ENCODE assay signal across 17 cellular contexts in the genomic region with DNA sequence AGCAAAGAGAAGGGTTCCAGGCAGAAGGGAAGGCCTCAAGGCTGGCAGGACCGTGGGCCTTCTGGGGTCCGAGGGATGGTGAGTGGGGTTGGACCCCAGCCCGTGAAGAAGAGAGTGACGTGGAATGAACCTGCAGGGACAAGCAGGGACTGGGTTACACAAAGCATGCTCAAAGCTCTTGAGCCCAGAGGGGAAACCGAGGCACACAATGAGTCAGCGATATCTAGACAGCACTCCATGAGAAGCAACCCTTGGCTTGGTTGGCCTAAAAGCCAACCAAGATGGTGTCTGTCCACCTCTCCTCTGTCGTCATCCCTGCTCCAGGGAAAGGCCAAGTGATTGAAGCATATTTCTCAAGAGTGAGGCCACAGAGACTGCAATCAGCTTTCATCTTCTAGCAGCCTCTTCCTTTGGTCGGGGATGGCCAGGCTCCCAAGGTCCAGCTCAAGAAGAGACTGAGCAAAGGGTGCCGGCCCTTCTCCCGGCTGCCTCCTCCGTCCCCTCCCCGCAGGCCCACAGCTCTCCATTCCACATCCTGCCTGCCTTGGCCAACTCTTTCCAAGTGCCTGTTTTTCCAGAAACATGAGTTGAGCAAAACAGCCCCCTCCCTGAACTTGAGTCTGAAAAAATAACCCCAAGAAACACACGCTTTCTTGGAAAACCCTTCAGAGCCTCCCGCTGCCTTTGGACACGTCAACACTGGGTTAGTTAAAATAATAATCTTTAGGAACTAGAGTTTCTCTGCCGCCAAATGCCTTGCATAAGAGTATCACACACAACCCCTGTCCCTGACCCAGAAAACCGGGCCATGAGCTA.
DNase-seq lines count a peak whose midpoint lies in the region; ATAC-seq, FAIRE-seq and TF ChIP-seq lines count a peak whose summit lies in the region.
"Had no signal": no experiment of that assay in that cellular context is flagged by ENCODE, and none has a peak within 500 bp of the region (broad histone marks: within the 10 kb centered on the region; RNA-seq: fewer than 3 reads in every experiment).

No MANE protein-coding gene starts in this region.

- H3K36me3 Mint-ChIP-seq in activated T-helper 2 cell treated with anti-CD3 and anti-CD28 coated beads, Interferon-gamma antibody, Interleukin-2, Interleukin-4, amounts not matched to agents 10 μg/mL and 5 μg/mL and 100 μg/mL, durations not matched to agents 14 hours and 24 hours and 36 hours (ENCODE audit: low read depth) = no peaks in the 10 kb centered on the region

- no peaks in the 10 kb centered on the region for H3K4me1 Mint-ChIP-seq in activated T-helper 2 cell treated with anti-CD3 and anti-CD28 coated beads, Interferon-gamma antibody, Interleukin-2, Interleukin-4, amounts not matched to agents 10 μg/mL and 5 μg/mL and 100 μg/mL, durations not matched to agents 14 hours and 24 hours and 36 hours (ENCODE audit: low read depth)

- no peak overlapping the region for H3K27ac Mint-ChIP-seq in activated T-helper 2 cell treated with anti-CD3 and anti-CD28 coated beads, Interferon-gamma antibody, Interleukin-2, Interleukin-4, amounts not matched to agents 10 μg/mL and 5 μg/mL and 100 μg/mL, durations not matched to agents 14 hours and 24 hours and 36 hours
- H3K27ac Mint-ChIP-seq: activated naive CD8-positive, alpha-beta T cell treated with anti-CD3 and anti-CD28 coated beads, Interleukin-2, amount 50 U/mL, for 24 hours; stimulated activated naive CD8-positive, alpha-beta T cell treated with anti-CD3 and anti-CD28 coated beads, Interleukin-15, Interleukin-2, amounts not matched to agents 100 ng/mL and 50 ng/mL, for 24 hours had no signal

- TF ChIP-seq CTCF in cardiac fibroblast (IDR thresholded peaks at IDR 0.05; ENCODE audit: low read depth, low read length) (no peak), pancreas (IDR thresholded peaks at IDR 0.05) (no peak), uterus (IDR thresholded peaks at IDR 0.05) (no peak)

- TF ChIP-seq POLR2A in uterus (IDR thresholded peaks at IDR 0.05) = no peak

- DNase-seq in cardiac fibroblast (ENCODE audit: low read depth in 2 of 2) (peak; percentile 53 to 93), left ventricle myocardium superior (peak; percentile 83), pancreas (peak in 3 of 6 donors; percentile 11 to 27 (median 22)), uterus (peak; percentile 80), SKM-1 treated with dmso at 0.1 percent for 144 hours (lab: John Stamatoyannopoulos, UW; ENCODE audit: unreplicated experiment) (no peak), AML-193 (lab: John Stamatoyannopoulos, UW) (no peak)
- DNase-seq in activated T-helper 2 cell treated with anti-CD3 and anti-CD28 coated beads, Interferon-gamma antibody, Interleukin-2, Interleukin-4, amounts not matched to agents 10 μg/mL and 5 μg/mL and 100 μg/mL, durations not matched to agents 14 hours and 24 hours and 36 hours (ENCODE audit: low spot score) = no peak
- DNase-seq: activated naive CD8-positive, alpha-beta T cell treated with anti-CD3 and anti-CD28 coated beads, Interleukin-2, amount 50 U/mL, for 24 hours; DMS153; NCI-H774; stimulated activated CD4-positive, alpha-beta T cell treated with anti-CD3 and anti-CD28 coated beads, Interleukin-2, amount 100 ng/mL, for 48 hours had no signal

- H3K27me3 ChIP-seq in pancreas (no peaks in the 10 kb centered on the region), uterus (no peaks in the 10 kb centered on the region)
- H3K27me3 ChIP-seq: SJSA1 had no signal

- H3K9me3 ChIP-seq in pancreas = no peaks in the 10 kb centered on the region
- no peaks in the 10 kb centered on the region for H3K9me3 ChIP-seq in uterus
- H3K9me3 ChIP-seq: SJSA1 had no signal

- H3K27ac ChIP-seq in pancreas (peak overlapping the region in 1 of 4 donors; percentile 8), uterus (peak overlapping the region; percentile 81)

- H3K4me1 ChIP-seq in pancreas = peaks cover 0 to 9% (median 5%) of the 10 kb centered on the region in 3 donors
- no peaks in the 10 kb centered on the region for H3K4me1 ChIP-seq in uterus

- intact Hi-C loops in left ventricle myocardium superior (cut with micrococcal nuclease) = no loop called here
- intact Hi-C loops in pancreas (cut with DNase I) = no loop called here
- intact Hi-C loops in uterus (cut with DNase I; ENCODE audit: low total_unique reads) = no loop called here
- intact Hi-C loops in activated T-helper 2 cell treated with anti-CD3 and anti-CD28 coated beads, Interferon-gamma antibody, Interleukin-2, Interleukin-4, amounts not matched to agents 10 μg/mL and 5 μg/mL and 100 μg/mL, durations not matched to agents 14 hours and 24 hours and 36 hours (cut with micrococcal nuclease) = no loop called here

- H3K36me3 ChIP-seq in pancreas (no peaks in the 10 kb centered on the region), uterus (no peaks in the 10 kb centered on the region)
- H3K36me3 ChIP-seq: SJSA1 had no signal

- no peak overlapping the region for H3K4me3 ChIP-seq in cardiac fibroblast (replicated peaks in 1 of 2; ENCODE audit: low read depth in 2 of 2, low read length in 2 of 2)
- no peak overlapping the region for H3K4me3 ChIP-seq in pancreas
- H3K4me3 ChIP-seq in uterus = no peak overlapping the region
- H3K4me3 ChIP-seq: GM12878, SJSA1 had no signal

- H3K4me3 Mint-ChIP-seq in activated T-helper 2 cell treated with anti-CD3 and anti-CD28 coated beads, Interferon-gamma antibody, Interleukin-2, Interleukin-4, amounts not matched to agents 10 μg/mL and 5 μg/mL and 100 μg/mL, durations not matched to agents 14 hours and 24 hours and 36 hours (ENCODE audit: low read depth) = no peak overlapping the region
- H3K4me3 Mint-ChIP-seq: activated naive CD8-positive, alpha-beta T cell treated with anti-CD3 and anti-CD28 coated beads, Interleukin-2, amount 50 U/mL, for 24 hours; stimulated activated naive CD8-positive, alpha-beta T cell treated with anti-CD3 and anti-CD28 coated beads, Interleukin-15, Interleukin-2, amounts not matched to agents 100 ng/mL and 50 ng/mL, for 24 hours had no signal

- 90 to 93% methylated on average over 17 of the region's 17 CpGs for WGBS in pancreas, 2 donors

- peak; percentile 80 for ATAC-seq in left ventricle myocardium superior
- ATAC-seq in pancreas = peak in 3 of 4 donors; percentile 24 to 38 (median 34)
- ATAC-seq in HG02885 (IDR thresholded peaks at IDR 0.05; ENCODE audit: poor library complexity, unreplicated experiment) = no peak
- ATAC-seq: activated naive CD8-positive, alpha-beta T cell treated with anti-CD3 and anti-CD28 coated beads, Interleukin-2, amount 50 U/mL, for 24 hours; GM12878; HCT116 had no signal

- peaks cover 4% of the 10 kb centered on the region for H3K27me3 Mint-ChIP-seq in activated T-helper 2 cell treated with anti-CD3 and anti-CD28 coated beads, Interferon-gamma antibody, Interleukin-2, Interleukin-4, amounts not matched to agents 10 μg/mL and 5 μg/mL and 100 μg/mL, durations not matched to agents 14 hours and 24 hours and 36 hours (ENCODE audit: low read depth)

- no peaks in the 10 kb centered on the region for H3K9me3 Mint-ChIP-seq in activated T-helper 2 cell treated with anti-CD3 and anti-CD28 coated beads, Interferon-gamma antibody, Interleukin-2, Interleukin-4, amounts not matched to agents 10 μg/mL and 5 μg/mL and 100 μg/mL, durations not matched to agents 14 hours and 24 hours and 36 hours
- H3K9me3 Mint-ChIP-seq: activated naive CD8-positive, alpha-beta T cell treated with anti-CD3 and anti-CD28 coated beads, Interleukin-2, amount 50 U/mL, for 24 hours; stimulated activated naive CD8-positive, alpha-beta T cell treated with anti-CD3 and anti-CD28 coated beads, Interleukin-15, Interleukin-2, amounts not matched to agents 100 ng/mL and 50 ng/mL, for 24 hours had no signal

- no peak for FAIRE-seq in pancreas (lab: Jason Lieb, UNC)
- FAIRE-seq: endometrium, GM12878 had no signal

Comparison
In these comparisons a context has a peak if more than half of its experiments do, and no peak if none do; other contexts are left out.
1. DNase-seq: peak in cardiac fibroblast (2 of 2), left ventricle myocardium superior (single experiment) and uterus (2 of 2); none in SKM-1 treated with dmso at 0.1 percent for 144 hours (single experiment), activated T-helper 2 cell treated with anti-CD3 and anti-CD28 coated beads, Interferon-gamma antibody, Interleukin-2, Interleukin-4, amounts not matched to agents 10 μg/mL and 5 μg/mL and 100 μg/mL, durations not matched to agents 14 hours and 24 hours and 36 hours (single experiment) and AML-193 (0 of 2).